In genomic region chr5:132543472-132544201, GRCh38 we compare ENCODE assay signal across 28 cellular contexts. TPM values are rescaled to one million over a fixed set of nuclear protein-coding genes. Genes with fewer than 3 reads are reported as not detected.
"Had no signal": no experiment of that assay in that cellular context is flagged by ENCODE, and none has a peak within 500 bp of the region (broad histone marks: within the 10 kb centered on the region; RNA-seq: fewer than 3 reads in every experiment).

IL5 (minus strand) TSS chr5:132543522; CDS start chr5:132543478, 44 bp downstream.

- DNase-seq: activated CD4-positive, alpha-beta T cell treated with anti-CD3 and anti-CD28 coated beads for 48 hours; activated CD4-positive, alpha-beta T cell treated with anti-CD3 and anti-CD28 coated beads, Interleukin-2, amount 50 U/mL, for 48 hours; activated naive CD4-positive, alpha-beta T cell treated with anti-CD3 and anti-CD28 coated beads, Interleukin-2, amount 50 U/mL, for 16 hours; activated T-cell treated with anti-CD3 and anti-CD28 coated beads, Interleukin-2, amount 50 U/mL, for 24 hours; amygdala; cortex of kidney; KG1; NCI-H1092; NCI-H1417; NCI-H1694; NCI-H2029 treated with DMSO at 0.1 percent for 48 hours; NCI-H345; NCI-H510A; NCI-H69; NK-92 treated with Interleukin-12 subunit alpha and Interleukin-12 subunit beta, amount 100 ng/mL, for 24 hours; Peyer's patch; Right ventricle myocardium superior; SJCRH30; SK-N-SH; T-helper 1 cell had no signal

- H3K36me3 Mint-ChIP-seq: brain, IgD-negative memory B cell had no signal

- H3K4me1 Mint-ChIP-seq: brain; central memory CD8-positive, alpha-beta T cell; IgD-negative memory B cell had no signal

- H3K4me3 Mint-ChIP-seq: activated T-cell treated with anti-CD3 and anti-CD28 coated beads, Interleukin-2, amount 50 U/mL, for 24 hours; activated T-helper 17 cell treated with anti-CD3 and anti-CD28 coated beads, Interleukin-2, amount 50 U/mL, for 72 hours; brain; central memory CD8-positive, alpha-beta T cell had no signal

- ATAC-seq: activated CD4-positive, CD25-positive, alpha-beta regulatory T cell treated with anti-CD3 and anti-CD28 coated beads, Interleukin-2, amount 50 U/mL, for 24 hours; activated T-helper 17 cell treated with anti-CD3 and anti-CD28 coated beads, Interleukin-2, amount 50 U/mL, for 72 hours had no signal

- H3K9me3 Mint-ChIP-seq: activated T-cell treated with anti-CD3 and anti-CD28 coated beads, Interleukin-2, amount 50 U/mL, for 24 hours; activated T-helper 17 cell treated with anti-CD3 and anti-CD28 coated beads, Interleukin-2, amount 50 U/mL, for 72 hours; brain; central memory CD8-positive, alpha-beta T cell; IgD-negative memory B cell had no signal

- H3K27me3 Mint-ChIP-seq: activated T-helper 17 cell treated with anti-CD3 and anti-CD28 coated beads, Interleukin-2, amount 50 U/mL, for 72 hours; central memory CD8-positive, alpha-beta T cell; IgD-negative memory B cell had no signal

- H3K27ac Mint-ChIP-seq: activated T-cell treated with anti-CD3 and anti-CD28 coated beads, Interleukin-2, amount 50 U/mL, for 24 hours; activated T-helper 17 cell treated with anti-CD3 and anti-CD28 coated beads, Interleukin-2, amount 50 U/mL, for 72 hours; brain had no signal

RNA-seq across cellular contexts. Expression of gene IL5, which starts in this region (rescaled TPM):
- total RNA-seq: activated T-helper 17 cell treated with anti-CD3 and anti-CD28 coated beads, Interleukin-2, amount 50 U/mL, for 72 hours; astrocyte; LHCN-M2; MCF 10A; Peyer's patch; Right ventricle myocardium superior; SJCRH30 had no signal
